19 cellular contexts compared by ENCODE assay signal in the genomic region with DNA sequence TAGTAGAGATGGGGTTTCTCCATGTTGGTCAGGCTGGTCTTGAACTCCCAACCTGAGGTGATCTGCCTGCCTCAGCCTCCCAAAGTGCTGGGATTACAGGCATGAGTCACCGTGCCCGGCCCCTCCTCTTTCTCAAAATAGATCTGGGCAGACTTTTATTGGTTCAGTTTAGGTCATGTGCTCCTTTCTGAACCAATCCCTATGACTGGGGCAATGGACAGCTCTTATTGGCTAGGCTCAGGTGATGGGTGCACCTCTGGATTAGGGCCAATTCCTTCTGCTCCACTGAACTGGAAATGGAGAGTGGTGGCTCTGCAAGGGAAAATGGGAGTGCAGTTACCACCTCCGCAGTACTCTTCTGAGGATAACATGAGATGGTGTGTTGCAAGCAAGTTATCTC. TPM values are rescaled to one million over a fixed set of nuclear protein-coding genes. Genes with fewer than 3 reads are reported as not detected.
DNase-seq lines count a peak whose midpoint lies in the region; ATAC-seq and TF ChIP-seq lines count a peak whose summit lies in the region.
"Had no signal": no experiment of that assay in that cellular context is flagged by ENCODE, and none has a peak within 500 bp of the region (broad histone marks: within the 10 kb centered on the region; RNA-seq: fewer than 3 reads in every experiment).

No MANE protein-coding gene starts in this region.

- DNase-seq in MCF 10A (ENCODE audit: unreplicated experiment) (peak; percentile 8), breast epithelium (ENCODE audit: low spot score in 2 of 2) (no peak), MG63 (peak; percentile 22), SK-MEL-5 (ENCODE audit: low read depth, low spot score) (peak; percentile 30)
- no peak for DNase-seq in stimulated activated effector memory CD8-positive, alpha-beta T cell treated with anti-CD3 and anti-CD28 coated beads, Interleukin-12 subunit alpha, Interleukin-12 subunit beta, amount 100 ng/mL, for 72 hours (ENCODE audit: low spot score in 2 of 2)
- DNase-seq: activated CD8-positive, alpha-beta memory T cell treated with anti-CD3 and anti-CD28 coated beads, Interleukin-2, amount 50 U/mL, for 48 hours; C1 segment of cervical spinal cord; effector CD4-positive, alpha-beta T cell; NCI-H187; psoas muscle; stimulated activated CD4-positive, alpha-beta T cell treated with anti-CD3 and anti-CD28 coated beads, Interleukin-15, amount 100 ng/mL, for 24 hours; tibial artery had no signal

- POLR2A ChIA-PET in MCF 10A (lab: Yijun Ruan, JAX), result no interaction called here

- H3K9me3 Mint-ChIP-seq in MCF 10A (ENCODE audit: unreplicated experiment), result no peaks in the 10 kb centered on the region
- H3K9me3 Mint-ChIP-seq in stimulated activated effector memory CD8-positive, alpha-beta T cell treated with anti-CD3 and anti-CD28 coated beads, Interleukin-12 subunit alpha, Interleukin-12 subunit beta, amount 100 ng/mL, for 72 hours, result no peaks in the 10 kb centered on the region
- H3K9me3 Mint-ChIP-seq: activated naive CD4-positive, alpha-beta T cell treated with anti-CD3 and anti-CD28 coated beads, Interleukin-2, amount 50 U/mL, for 24 hours; IgD-negative memory B cell; nephron had no signal

- H3K4me3 ChIP-seq in breast epithelium (no peak overlapping the region), MG63 (no peak overlapping the region)
- H3K4me3 ChIP-seq: lung, psoas muscle, tibial artery had no signal

- no peaks in the 10 kb centered on the region for H3K27me3 Mint-ChIP-seq in MCF 10A (ENCODE audit: insufficient read depth, unreplicated experiment)
- H3K27me3 Mint-ChIP-seq: activated naive CD4-positive, alpha-beta T cell treated with anti-CD3 and anti-CD28 coated beads, Interleukin-2, amount 50 U/mL, for 24 hours; IgD-negative memory B cell had no signal

- H3K27me3 ChIP-seq in breast epithelium (no peaks in the 10 kb centered on the region), MG63 (no peaks in the 10 kb centered on the region)
- H3K27me3 ChIP-seq: tibial artery had no signal

- intact Hi-C loops in MCF 10A (cut with micrococcal nuclease) (no loop called here), breast epithelium (cut with DNase I; ENCODE audit: low total_unique reads) (no loop called here)

- TF ChIP-seq POLR2A in breast epithelium (IDR thresholded peaks at IDR 0.05), result no peak

- H3K4me3 Mint-ChIP-seq in MCF 10A (ENCODE audit: unreplicated experiment), result no peak overlapping the region
- H3K4me3 Mint-ChIP-seq in stimulated activated effector memory CD8-positive, alpha-beta T cell treated with anti-CD3 and anti-CD28 coated beads, Interleukin-12 subunit alpha, Interleukin-12 subunit beta, amount 100 ng/mL, for 72 hours, result no peak overlapping the region
- H3K4me3 Mint-ChIP-seq: activated naive CD4-positive, alpha-beta T cell treated with anti-CD3 and anti-CD28 coated beads, Interleukin-2, amount 50 U/mL, for 24 hours; IgD-negative memory B cell; nephron had no signal

- in situ Hi-C loops in SK-MEL-5 (cut with HindIII; ENCODE audit: low pct_unique_long_range_greater_than_20kb, low sequenced_read_pairs), result no loop called here

- peak; percentile 47 for ATAC-seq in stimulated activated effector memory CD8-positive, alpha-beta T cell treated with anti-CD3 and anti-CD28 coated beads, Interleukin-12 subunit alpha, Interleukin-12 subunit beta, amount 100 ng/mL, for 72 hours
- ATAC-seq in HG02981 (IDR thresholded peaks at IDR 0.05; ENCODE audit: unreplicated experiment), result no peak
- no peak for ATAC-seq in GM21576 (IDR thresholded peaks at IDR 0.05; ENCODE audit: unreplicated experiment)
- no peak for ATAC-seq in GM21515 (IDR thresholded peaks at IDR 0.05; ENCODE audit: unreplicated experiment)
- ATAC-seq: psoas muscle had no signal

- H3K27ac ChIP-seq in breast epithelium, result no peak overlapping the region
- H3K27ac ChIP-seq: psoas muscle, tibial artery had no signal

- CTCF ChIA-PET in MCF 10A (lab: Yijun Ruan, JAX), result no interaction called here

- TF ChIP-seq CTCF in MCF 10A (IDR thresholded peaks at IDR 0.05; ENCODE audit: unreplicated experiment), result no peak
- no peak for TF ChIP-seq CTCF in breast epithelium (IDR thresholded peaks at IDR 0.05)

- BruUV-seq in MCF 10A (replicated peaks; lab: Mats Ljungman, UMichigan), result no TSS peak

- H3K9me3 ChIP-seq in breast epithelium, result no peaks in the 10 kb centered on the region
- H3K9me3 ChIP-seq in MG63, result no peaks in the 10 kb centered on the region
- H3K9me3 ChIP-seq: psoas muscle, tibial artery had no signal

- H3K36me3 Mint-ChIP-seq in MCF 10A (ENCODE audit: insufficient read depth, unreplicated experiment), result peaks cover 16% of the 10 kb centered on the region
- H3K36me3 Mint-ChIP-seq in stimulated activated effector memory CD8-positive, alpha-beta T cell treated with anti-CD3 and anti-CD28 coated beads, Interleukin-12 subunit alpha, Interleukin-12 subunit beta, amount 100 ng/mL, for 72 hours, result peaks cover 17% of the 10 kb centered on the region

- no peaks in the 10 kb centered on the region for H3K4me1 Mint-ChIP-seq in MCF 10A (ENCODE audit: insufficient read depth, unreplicated experiment)
- H3K4me1 Mint-ChIP-seq in stimulated activated effector memory CD8-positive, alpha-beta T cell treated with anti-CD3 and anti-CD28 coated beads, Interleukin-12 subunit alpha, Interleukin-12 subunit beta, amount 100 ng/mL, for 72 hours, result peaks cover 3% of the 10 kb centered on the region
- H3K4me1 Mint-ChIP-seq: nephron had no signal

- H3K4me1 ChIP-seq in breast epithelium, result no peaks in the 10 kb centered on the region
- H3K4me1 ChIP-seq: psoas muscle, tibial artery had no signal

- H3K36me3 ChIP-seq in breast epithelium (no peaks in the 10 kb centered on the region), MG63 (peaks cover 5% of the 10 kb centered on the region)

- no peak overlapping the region for H3K27ac Mint-ChIP-seq in MCF 10A (ENCODE audit: low read depth, unreplicated experiment)
- H3K27ac Mint-ChIP-seq in stimulated activated effector memory CD8-positive, alpha-beta T cell treated with anti-CD3 and anti-CD28 coated beads, Interleukin-12 subunit alpha, Interleukin-12 subunit beta, amount 100 ng/mL, for 72 hours, result no peak overlapping the region
- H3K27ac Mint-ChIP-seq: activated naive CD4-positive, alpha-beta T cell treated with anti-CD3 and anti-CD28 coated beads, Interleukin-2, amount 50 U/mL, for 24 hours; IgD-negative memory B cell; nephron had no signal

RNA-seq across cellular contexts. Expression of gene ATP6V0A2, which starts 6.2 kb away (rescaled TPM):
- total RNA-seq in MCF 10A (2022), result 21.4 and 23.1 TPM in 2 replicates
- 10 to 100 TPM; 23.0 to 27.7 (median 26.2) TPM for total RNA-seq in breast epithelium
- total RNA-seq in MG63 (2014; rRNA removed; shearing (Covaris generic); ENCODE audit: low replicate concordance), result 15.4 and 18.7 TPM in 2 replicates
- 49.0 and 63.2 TPM in 2 replicates for total RNA-seq in SK-MEL-5 (2014; rRNA removed; shearing (Covaris generic))
- polyA plus RNA-seq in SK-MEL-5 (2015; cell fraction: cytosol; rRNA removed), result 21.7 and 25.8 TPM in 2 replicates
- 51.4 and 53.7 TPM in 2 replicates for polyA plus RNA-seq in SK-MEL-5 (2015; cell fraction: nucleus; rRNA removed)

RNA-seq across cellular contexts. Expression of gene TCTN2, which starts 35.0 kb away (rescaled TPM):
- 5.0 and 9.4 TPM in 2 replicates for total RNA-seq in MCF 10A (2022)
- total RNA-seq in breast epithelium, result 10 to 100 TPM; 11.5 to 22.2 (median 13.1) TPM
- total RNA-seq in MG63 (2014; rRNA removed; shearing (Covaris generic); ENCODE audit: low replicate concordance), result 6.3 and 8.3 TPM in 2 replicates
- total RNA-seq in SK-MEL-5 (2014; rRNA removed; shearing (Covaris generic)), result 9.8 and 11.0 TPM in 2 replicates
- polyA plus RNA-seq in SK-MEL-5 (2015; cell fraction: cytosol; rRNA removed), result 11.8 and 12.5 TPM in 2 replicates
- polyA plus RNA-seq in SK-MEL-5 (2015; cell fraction: nucleus; rRNA removed), result 7.6 and 9.8 TPM in 2 replicates

RNA-seq across cellular contexts. Expression of gene DNAH10, which starts 56.2 kb away (rescaled TPM):
- total RNA-seq in MCF 10A (2022), result 0.21 and 0.22 TPM in 2 replicates
- under 1 TPM; under 0.01 to 0.44 (median 0.33) TPM for total RNA-seq in breast epithelium
- total RNA-seq in MG63 (2014; rRNA removed; shearing (Covaris generic); ENCODE audit: low replicate concordance), result 0.25 and 0.40 TPM in 2 replicates
- total RNA-seq in SK-MEL-5 (2014; rRNA removed; shearing (Covaris generic)), result 3.4 and 3.9 TPM in 2 replicates
- 4.8 and 5.6 TPM in 2 replicates for polyA plus RNA-seq in SK-MEL-5 (2015; cell fraction: cytosol; rRNA removed)
- polyA plus RNA-seq in SK-MEL-5 (2015; cell fraction: nucleus; rRNA removed), result 9.0 and 9.2 TPM in 2 replicates

Comparison
In these comparisons a context has a peak if more than half of its experiments do, and no peak if none do; other contexts are left out.
1. DNase-seq: peak in MCF 10A (single experiment), MG63 (single experiment) and SK-MEL-5 (single experiment); none in breast epithelium (0 of 2) and stimulated activated effector memory CD8-positive, alpha-beta T cell treated with anti-CD3 and anti-CD28 coated beads, Interleukin-12 subunit alpha, Interleukin-12 subunit beta, amount 100 ng/mL, for 72 hours (0 of 2).